ENCODE assay signal across 33 cellular contexts in genomic region chr18:47602273-47602897, GRCh38.
"Had no signal": no experiment of that assay in that cellular context is flagged by ENCODE, and none has a peak within 500 bp of the region (broad histone marks: within the 10 kb centered on the region; RNA-seq: fewer than 3 reads in every experiment).

No MANE protein-coding gene starts in this region.

- H3K27ac ChIP-seq: ascending aorta, breast epithelium, cardiac muscle cell, esophagus muscularis mucosa, foreskin keratinocyte, gastrocnemius medialis, heart left ventricle, WERI-Rb-1 had no signal

- H3K36me3 ChIP-seq: ascending aorta, breast epithelium, cardiac muscle cell, esophagus muscularis mucosa, gastrocnemius medialis, heart left ventricle, WERI-Rb-1 had no signal

- DNase-seq: activated B cell treated with CpG ODN at 0.5 μM for 24 hours; activated CD4-positive, alpha-beta T cell treated with anti-CD3 and anti-CD28 coated beads for 48 hours; activated CD4-positive, alpha-beta T cell treated with anti-CD3 and anti-CD28 coated beads, Interleukin-2, amount 50 U/mL, for 1 hour; activated CD4-positive, alpha-beta T cell treated with anti-CD3 and anti-CD28 coated beads, Interleukin-2, amount 50 U/mL, for 48 hours; activated CD8-positive, alpha-beta memory T cell treated with anti-CD3 and anti-CD28 coated beads for 24 hours; activated CD8-positive, alpha-beta T cell treated with anti-CD3 and anti-CD28 coated beads for 36 hours; activated effector memory CD4-positive, alpha-beta T cell treated with Interleukin-2 at 50 U/mL for 16 hours; activated gamma-delta T cell treated with Interleukin-2 at 50 U/mL for 16 hours; activated naive CD4-positive, alpha-beta T cell treated with anti-CD3 and anti-CD28 coated beads, Interleukin-2, amount 50 U/mL, for 16 hours; activated naive CD4-positive, alpha-beta T cell treated with Interleukin-2 at 50 U/mL for 16 hours; activated T-cell treated with anti-CD3 and anti-CD28 coated beads, Interleukin-2, amount 50 U/mL, for 4 hours; amniotic stem cell; central memory CD4-positive, alpha-beta T cell; cerebellar nuclear complex; cortex of kidney; dermis blood vessel endothelial cell; effector memory CD8-positive, alpha-beta T cell; erythroblast; gastrocnemius medialis; glutamatergic neuron; heart left ventricle; SW 1271; T-helper 1 cell; T-helper 17 cell; T1000; WERI-Rb-1 had no signal

- ATAC-seq: activated CD4-positive, CD25-positive, alpha-beta regulatory T cell treated with anti-CD3 and anti-CD28 coated beads, Interleukin-2, amount 50 U/mL, for 24 hours; activated CD8-positive, alpha-beta T cell treated with anti-CD3 and anti-CD28 coated beads for 36 hours; activated T-cell treated with anti-CD3 and anti-CD28 coated beads, Interleukin-2, amount 50 U/mL, for 4 hours; activated T-helper 17 cell treated with anti-CD3 and anti-CD28 coated beads, Interleukin-2, amount 50 U/mL, for 72 hours; effector memory CD8-positive, alpha-beta T cell; foreskin keratinocyte; gastrocnemius medialis; heart left ventricle; T-helper 17 cell had no signal

- H3K9me3 ChIP-seq: ascending aorta, breast epithelium, esophagus muscularis mucosa, gastrocnemius medialis, heart left ventricle had no signal

- H3K4me3 ChIP-seq: ascending aorta, breast epithelium, cardiac muscle cell, esophagus muscularis mucosa, gastrocnemius medialis, heart left ventricle had no signal

- H3K27me3 ChIP-seq: ascending aorta, breast epithelium, cardiac muscle cell, esophagus muscularis mucosa, foreskin keratinocyte had no signal

- H3K4me1 ChIP-seq: ascending aorta, breast epithelium, esophagus muscularis mucosa, foreskin keratinocyte, gastrocnemius medialis, heart left ventricle had no signal
